ENCODE assay signal across 15 cellular contexts in genomic region chr11:121422675-121423074, GRCh38. TPM values are rescaled to one million over a fixed set of nuclear protein-coding genes. Genes with fewer than 3 reads are reported as not detected.
DNase-seq lines count a peak whose midpoint lies in the region; ATAC-seq and TF ChIP-seq lines count a peak whose summit lies in the region.
"Had no signal": no experiment of that assay in that cellular context is flagged by ENCODE, and none has a peak within 500 bp of the region (broad histone marks: within the 10 kb centered on the region; RNA-seq: fewer than 3 reads in every experiment).

No MANE protein-coding gene starts in this region.

- peak overlapping the region; percentile 48 for H3K4me2 ChIP-seq in SU-DHL-6 (ENCODE audit: low read depth, low read length, poor library complexity, severe bottlenecking)
- H3K4me2 ChIP-seq: SK-N-SH had no signal

- H3K27ac ChIP-seq in SU-DHL-6 (ENCODE audit: low read depth, low read length) = peak overlapping the region; percentile 73
- no peak overlapping the region for H3K27ac ChIP-seq in effector memory CD4-positive, alpha-beta T cell (ENCODE audit: insufficient read depth, low read length, poor library complexity, severe bottlenecking)
- H3K27ac ChIP-seq: body of pancreas, dorsolateral prefrontal cortex had no signal

- peak overlapping the region; percentile 10 for H3K4me3 ChIP-seq in SU-DHL-6 (ENCODE audit: insufficient read depth, low read length, poor library complexity, severe bottlenecking)
- no peak overlapping the region for H3K4me3 ChIP-seq in effector memory CD4-positive, alpha-beta T cell (ENCODE audit: insufficient read depth, low read depth, low read length, poor library complexity, severe bottlenecking)
- H3K4me3 ChIP-seq: body of pancreas, dorsolateral prefrontal cortex had no signal

- H3K36me3 ChIP-seq in SU-DHL-6 (ENCODE audit: low read length) = no peaks in the 10 kb centered on the region
- no peaks in the 10 kb centered on the region for H3K36me3 ChIP-seq in effector memory CD4-positive, alpha-beta T cell (ENCODE audit: control insufficient read depth, insufficient read depth, low read length)

- H3K9me3 ChIP-seq in SU-DHL-6 (ENCODE audit: insufficient read depth, low read length) = no peaks in the 10 kb centered on the region
- H3K9me3 ChIP-seq in effector memory CD4-positive, alpha-beta T cell (ENCODE audit: control insufficient read depth, low read length) = no peaks in the 10 kb centered on the region
- H3K9me3 ChIP-seq: body of pancreas, SK-N-SH had no signal

- H3K4me1 Mint-ChIP-seq in CD14-positive monocyte = peaks cover 70% of the 10 kb centered on the region

- TF ChIP-seq CTCF in CD14-positive monocyte (IDR thresholded peaks at IDR 0.05) = no peak
- no peak for TF ChIP-seq CTCF in SU-DHL-6 (IDR thresholded peaks at IDR 0.05; ENCODE audit: insufficient read depth, low read length, poor library complexity, severe bottlenecking)

- peaks cover 35% of the 10 kb centered on the region for H3K4me1 ChIP-seq in effector memory CD4-positive, alpha-beta T cell (ENCODE audit: control insufficient read depth, insufficient read depth, low read length, poor library complexity, severe bottlenecking)

- H3K36me3 Mint-ChIP-seq in CD14-positive monocyte = peaks cover 0 to 9% of the 10 kb centered on the region in 2 donors

- no peak overlapping the region for H3K4me3 Mint-ChIP-seq in CD14-positive monocyte

- ATAC-seq in GM18505 (IDR thresholded peaks at IDR 0.05; ENCODE audit: unreplicated experiment) (peak; percentile 52), HG02885 (IDR thresholded peaks at IDR 0.05; ENCODE audit: poor library complexity, unreplicated experiment) (peak; percentile 34)
- ATAC-seq: body of pancreas, left lobe of liver had no signal

- H3K9ac ChIP-seq in SU-DHL-6 (ENCODE audit: low read length) = peak overlapping the region; percentile 31
- H3K9ac ChIP-seq: SK-N-SH had no signal

- H3K9me3 Mint-ChIP-seq in CD14-positive monocyte = peaks cover 0 to 7% (median 4%) of the 10 kb centered on the region in 7 donors

- peak; percentile 78 for DNase-seq in CD14-positive monocyte (ENCODE audit: low spot score)
- DNase-seq in NCI-H1092 (lab: John Stamatoyannopoulos, UW) = no peak
- DNase-seq in LoVo (ENCODE audit: low spot score) = no peak
- no peak for DNase-seq in effector memory CD4-positive, alpha-beta T cell
- no peak for DNase-seq in NCI-H2107 treated with DMSO at 0.1 percent for 48 hours (lab: John Stamatoyannopoulos, UW; ENCODE audit: unreplicated experiment)
- DNase-seq: activated CD4-positive, CD25-positive, alpha-beta regulatory T cell; body of pancreas; dorsolateral prefrontal cortex; EL; NCI-H2171; SK-N-SH had no signal

- no peaks in the 10 kb centered on the region for H3K9me2 ChIP-seq in SU-DHL-6 (replicated peaks; ENCODE audit: insufficient read depth, low read length)
- H3K9me2 ChIP-seq: SK-N-SH had no signal

- TF ChIP-seq POLR2A in GM18505 (IDR thresholded peaks at IDR 0.05; ENCODE audit: borderline replicate concordance, extremely low read depth, insufficient read depth, insufficient read length) = no peak

- H4K20me1 ChIP-seq in SU-DHL-6 (ENCODE audit: low read depth, low read length) = no peaks in the 10 kb centered on the region

- H3K27me3 Mint-ChIP-seq in CD14-positive monocyte (ENCODE audit: low read depth in 3 of 3) = peaks cover 4 to 14% (median 7%) of the 10 kb centered on the region in 3 donors

- intact Hi-C loops in CD14-positive monocyte (cut with micrococcal nuclease) = no loop called here

- H3K27ac Mint-ChIP-seq in CD14-positive monocyte = peak overlapping the region in 6 of 7 donors; percentile 31 to 89 (median 76)

- no peak overlapping the region for H2AFZ ChIP-seq in SU-DHL-6 (ENCODE audit: low read depth, low read length, severe bottlenecking)

- H3F3A ChIP-seq in SU-DHL-6 (ENCODE audit: insufficient read depth) = peaks cover 52% of the 10 kb centered on the region

- no peaks in the 10 kb centered on the region for H3K79me2 ChIP-seq in SU-DHL-6 (ENCODE audit: insufficient read depth, low read length)

- no peaks in the 10 kb centered on the region for H3K27me3 ChIP-seq in SU-DHL-6 (ENCODE audit: low read length)
- H3K27me3 ChIP-seq in effector memory CD4-positive, alpha-beta T cell (replicated peaks; ENCODE audit: control insufficient read depth, insufficient read depth, low read length, poor library complexity, severe bottlenecking) = no peaks in the 10 kb centered on the region
- H3K27me3 ChIP-seq: body of pancreas, dorsolateral prefrontal cortex had no signal

RNA-seq across cellular contexts. Expression of gene SORL1, which starts 29.4 kb away (rescaled TPM):
- polyA plus RNA-seq in CD14-positive monocyte = 10 to 100 TPM; 52.5 to 59.4 TPM
